ENCODE assay signal across 32 cellular contexts in the genomic region with DNA sequence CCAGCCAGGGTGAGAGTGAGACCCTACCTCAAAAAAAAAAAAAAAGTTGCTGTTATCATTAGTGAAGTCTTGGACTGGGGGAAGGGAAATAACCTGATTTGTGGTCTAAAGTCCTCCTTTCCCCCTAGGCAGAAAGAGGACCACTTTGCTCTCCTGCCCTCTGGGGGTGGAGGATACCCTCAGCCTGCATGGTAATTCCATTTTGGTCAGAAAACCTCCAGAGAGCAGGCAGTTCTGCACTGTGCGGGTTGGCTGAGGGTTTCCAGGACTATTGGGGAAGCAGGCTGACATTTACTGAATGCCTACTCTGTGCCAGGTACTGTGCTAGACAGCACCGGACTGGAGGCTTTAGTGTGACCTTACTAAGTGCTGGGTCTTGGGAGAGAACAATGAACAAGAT.
"Had no signal": no experiment of that assay in that cellular context is flagged by ENCODE, and none has a peak within 500 bp of the region (broad histone marks: within the 10 kb centered on the region; RNA-seq: fewer than 3 reads in every experiment).

No MANE protein-coding gene starts in this region.

- H3K27ac ChIP-seq: brain microvascular endothelial cell, heart left ventricle, neutrophil, ovary, right lobe of liver, skin epidermis, thoracic aorta, uterus, VCaP had no signal

- ATAC-seq: activated T-helper 17 cell treated with anti-CD3 and anti-CD28 coated beads, Interleukin-2, amount 50 U/mL, for 72 hours; effector memory CD8-positive, alpha-beta T cell; heart left ventricle; left colon; natural killer cell treated with Interleukin-12 subunit alpha and Interleukin-12 subunit beta and Interleukin-15 and Interleukin-18, amount 100 ng/mL, for 72 hours; right lobe of liver; stimulated activated naive CD8-positive, alpha-beta T cell treated with anti-CD3 and anti-CD28 coated beads, Interleukin-15, Interleukin-2, amounts not matched to agents 100 U/mL and 50 U/mL, for 24 hours had no signal

- H3K4me1 Mint-ChIP-seq: activated T-helper 17 cell treated with anti-CD3 and anti-CD28 coated beads, Interleukin-2, amount 50 U/mL, for 72 hours had no signal

- H3K36me3 ChIP-seq: brain microvascular endothelial cell, neutrophil, ovary, right lobe of liver, thoracic aorta, uterus had no signal

- H3K4me3 Mint-ChIP-seq: activated CD4-positive, alpha-beta memory T cell treated with anti-CD3 and anti-CD28 coated beads for 36 hours; activated T-cell treated with anti-CD3 and anti-CD28 coated beads, Interleukin-2, amount 50 U/mL, for 24 hours; activated T-helper 17 cell treated with anti-CD3 and anti-CD28 coated beads, Interleukin-2, amount 50 U/mL, for 72 hours; natural killer cell treated with Interleukin-12 subunit alpha and Interleukin-12 subunit beta and Interleukin-15 and Interleukin-18, amount 100 ng/mL, for 72 hours; T-helper 1 cell treated with Interleukin-12 subunit alpha and Interleukin-12 subunit beta and Interleukin-4 antibody, amounts not matched to agents 30 μg/mL and 1 μg/mL, for 36 hours had no signal

- H3K27me3 ChIP-seq: ovary, right lobe of liver had no signal

- H3K36me3 Mint-ChIP-seq: activated CD4-positive, alpha-beta memory T cell treated with anti-CD3 and anti-CD28 coated beads for 36 hours; immature natural killer cell; natural killer cell treated with Interleukin-12 subunit alpha and Interleukin-12 subunit beta and Interleukin-15 and Interleukin-18, amount 100 ng/mL, for 72 hours had no signal

- H3K4me3 ChIP-seq: ovary, right lobe of liver, skin epidermis, thoracic aorta, uterus had no signal

- H3K27ac Mint-ChIP-seq: activated CD4-positive, alpha-beta memory T cell treated with anti-CD3 and anti-CD28 coated beads for 36 hours; activated T-cell treated with anti-CD3 and anti-CD28 coated beads, Interleukin-2, amount 50 U/mL, for 24 hours; activated T-helper 17 cell treated with anti-CD3 and anti-CD28 coated beads, Interleukin-2, amount 50 U/mL, for 72 hours; effector memory CD8-positive, alpha-beta T cell; immature natural killer cell; natural killer cell treated with Interleukin-12 subunit alpha and Interleukin-12 subunit beta and Interleukin-15 and Interleukin-18, amount 100 ng/mL, for 72 hours; progenitor cell of endocrine pancreas; T-helper 1 cell treated with Interleukin-12 subunit alpha and Interleukin-12 subunit beta and Interleukin-4 antibody, amounts not matched to agents 30 μg/mL and 1 μg/mL, for 36 hours had no signal

- H3K9me3 Mint-ChIP-seq: activated CD4-positive, alpha-beta memory T cell treated with anti-CD3 and anti-CD28 coated beads for 36 hours; activated T-cell treated with anti-CD3 and anti-CD28 coated beads, Interleukin-2, amount 50 U/mL, for 24 hours; activated T-helper 17 cell treated with anti-CD3 and anti-CD28 coated beads, Interleukin-2, amount 50 U/mL, for 72 hours; effector memory CD8-positive, alpha-beta T cell; immature natural killer cell; natural killer cell treated with Interleukin-12 subunit alpha and Interleukin-12 subunit beta and Interleukin-15 and Interleukin-18, amount 100 ng/mL, for 72 hours; T-helper 1 cell treated with Interleukin-12 subunit alpha and Interleukin-12 subunit beta and Interleukin-4 antibody, amounts not matched to agents 30 μg/mL and 1 μg/mL, for 36 hours had no signal

- DNase-seq: activated CD4-positive, alpha-beta memory T cell treated with anti-CD3 and anti-CD28 coated beads for 36 hours; activated CD4-positive, alpha-beta T cell treated with anti-CD3 and anti-CD28 coated beads for 4 hours; activated CD8-positive, alpha-beta memory T cell treated with anti-CD3 and anti-CD28 coated beads, Interleukin-2, amount 50 U/mL, for 4 hours; activated gamma-delta T cell treated with Interleukin-2 at 50 U/mL for 16 hours; activated naive CD4-positive, alpha-beta T cell treated with anti-CD3 and anti-CD28 coated beads, Interleukin-2, amount 50 U/mL, for 16 hours; activated T-cell treated with anti-CD3 and anti-CD28 coated beads, Interleukin-2, amount 50 U/mL, for 24 hours; amniotic stem cell; brain microvascular endothelial cell; cortex of kidney; effector memory CD8-positive, alpha-beta T cell; foreskin fibroblast; heart left ventricle; hypothalamus; immature natural killer cell; kidney; left colon; mammary epithelial cell; ovary; right lobe of liver; stimulated activated CD4-positive, alpha-beta T cell treated with anti-CD3 and anti-CD28 coated beads, Interleukin-12 subunit alpha, Interleukin-12 subunit beta, amount 100 ng/mL, for 4 hours; stimulated activated CD4-positive, alpha-beta T cell treated with anti-CD3 and anti-CD28 coated beads, Interleukin-4, amount 100 ng/mL, for 1 hour; stimulated activated naive CD8-positive, alpha-beta T cell treated with anti-CD3 and anti-CD28 coated beads, Interleukin-15, Interleukin-2, amounts not matched to agents 100 U/mL and 50 U/mL, for 24 hours; T-helper 9 cell; uterus had no signal

- H3K9me3 ChIP-seq: heart left ventricle, neutrophil, ovary, right lobe of liver, thoracic aorta, uterus had no signal
